Comparison of ENCODE assay signal across 1 cellular context in the genomic region with DNA sequence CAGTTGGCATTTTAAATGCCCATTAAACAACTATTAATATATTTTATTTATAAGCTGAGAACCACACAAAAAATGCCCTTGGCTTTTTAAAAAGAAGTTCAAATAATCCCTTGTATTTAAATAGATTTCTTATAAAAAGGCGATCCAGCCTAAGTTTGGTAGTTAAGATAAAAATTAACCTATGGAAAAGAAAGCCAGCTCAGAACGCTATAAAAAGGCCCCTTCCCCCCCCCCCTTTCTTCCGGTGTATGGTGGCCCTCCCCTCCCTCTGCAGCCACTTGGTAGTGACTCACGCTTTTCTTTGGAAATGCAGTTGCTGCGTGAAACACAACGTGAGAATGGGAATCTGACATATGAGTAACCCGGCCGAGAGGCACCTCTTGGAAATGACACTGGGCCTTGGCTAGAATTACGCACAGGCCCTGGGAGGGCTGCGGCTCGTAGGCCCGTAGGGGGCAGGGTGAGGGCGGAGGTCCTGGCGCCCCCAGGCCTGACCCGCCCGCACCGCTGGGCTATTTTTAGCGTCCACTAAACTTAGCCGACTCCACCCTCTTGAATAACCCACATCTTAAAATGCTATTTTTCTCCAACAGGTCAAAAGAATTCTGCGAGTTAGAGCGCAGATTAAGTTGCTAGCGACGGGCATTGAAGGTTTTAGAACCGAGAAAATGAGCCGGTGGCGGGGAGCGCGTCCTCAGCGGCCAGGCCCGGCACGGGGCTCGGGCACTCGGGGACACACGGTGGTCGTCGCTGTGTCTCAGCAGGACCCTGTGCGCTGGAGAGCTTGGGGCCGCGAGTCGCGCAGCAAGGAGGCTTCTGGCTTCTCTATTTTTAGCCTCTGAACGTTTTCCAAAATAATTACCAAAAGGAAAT.
A peak's percentile ranks its signal among the peaks of the same experiment; 100 is the strongest.
TF ChIP-seq lines count a peak whose summit lies in the region.

No MANE protein-coding gene starts in this region.

TF ChIP-seq in HepG2, 621 proteins besides CTCF, POLR2A, EP300 and RAD21 (continued from another document and continues in another):
- TF ChIP-seq TFDP1 (CRISPR knock-in tag; IDR thresholded peaks at IDR 0.05; ENCODE audit: borderline replicate concordance) = peak; percentile 19; the same call in 1 of the 2 replicates
- no peak for TF ChIP-seq ZNF251 (CRISPR knock-in tag; IDR thresholded peaks at IDR 0.05)
- TF ChIP-seq ZNF724P (CRISPR knock-in tag; IDR thresholded peaks at IDR 0.05; ENCODE audit: borderline replicate concordance) = no peak
- TF ChIP-seq ZFX (CRISPR knock-in tag; IDR thresholded peaks at IDR 0.05; ENCODE audit: low read depth) = peak; percentile 87
- no peak for TF ChIP-seq ADNP (CRISPR knock-in tag; IDR thresholded peaks at IDR 0.05)
- TF ChIP-seq REL (CRISPR knock-in tag; conservative IDR thresholded peaks at IDR 0.05) = no peak
- no peak for TF ChIP-seq TCF7L2 (IDR thresholded peaks at IDR 0.05; ENCODE audit: low read depth, low read length)
- TF ChIP-seq ZNF878 (CRISPR knock-in tag; IDR thresholded peaks at IDR 0.05) = 0 out of 2 replicates have a peak, but pooled peaks have one; percentile 15
- no peak for TF ChIP-seq HNRNPH1 (optimal IDR thresholded peaks at IDR 0.05; ENCODE audit: low read depth, low read length)
- no peak for TF ChIP-seq KLF11 (CRISPR knock-in tag; IDR thresholded peaks at IDR 0.05)
- no peak for TF ChIP-seq ZNF207 (IDR thresholded peaks at IDR 0.05; ENCODE audit: borderline replicate concordance)
- TF ChIP-seq PLRG1 (conservative IDR thresholded peaks at IDR 0.05) = no peak
- TF ChIP-seq IRF2 (CRISPR knock-in tag; IDR thresholded peaks at IDR 0.05) = no peak; the same call in 1 of the 2 replicates
- TF ChIP-seq, protein P1, sequence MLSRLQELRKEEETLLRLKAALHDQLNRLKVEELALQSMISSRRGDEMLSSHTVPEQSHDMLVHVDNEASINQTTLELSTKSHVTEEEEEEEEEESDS (CRISPR knock-in tag; IDR thresholded peaks at IDR 0.05; ENCODE audit: borderline replicate concordance) = no peak
- 0 out of 2 replicates have a peak, but pooled peaks have one; percentile 8 for TF ChIP-seq ZNF121 (CRISPR knock-in tag; IDR thresholded peaks at IDR 0.05)
- TF ChIP-seq NCOA2 (CRISPR knock-in tag; IDR thresholded peaks at IDR 0.05) = no peak; the same call in 1 of the 2 replicates
- peak; percentile 74 for TF ChIP-seq SIX1 (CRISPR knock-in tag; IDR thresholded peaks at IDR 0.05; ENCODE audit: borderline replicate concordance)
- 0 out of 2 replicates have a peak, but pooled peaks have one; percentile 26 for TF ChIP-seq SRY (CRISPR knock-in tag; IDR thresholded peaks at IDR 0.05)
- peak; percentile 29; the same call in 1 of the 2 replicates for TF ChIP-seq MXD4 (CRISPR knock-in tag; IDR thresholded peaks at IDR 0.05)
- no peak for TF ChIP-seq HHEX (CRISPR knock-in tag; IDR thresholded peaks at IDR 0.05)
- TF ChIP-seq FOSL2 (CRISPR knock-in tag; IDR thresholded peaks at IDR 0.05) = peak; percentile 96
- no peak for TF ChIP-seq ZNF570 (CRISPR knock-in tag; IDR thresholded peaks at IDR 0.05; ENCODE audit: borderline replicate concordance)
- no peak; the same call in 1 of the 2 replicates for TF ChIP-seq ZNF547 (CRISPR knock-in tag; IDR thresholded peaks at IDR 0.05)
- no peak for TF ChIP-seq FOXA1 (IDR thresholded peaks at IDR 0.05)
- no peak for TF ChIP-seq FOXA1 (CRISPR knock-in tag; IDR thresholded peaks at IDR 0.05)
- TF ChIP-seq HMG20B (CRISPR knock-in tag; conservative IDR thresholded peaks at IDR 0.05) = peak; percentile 75; the same call in 1 of the 2 replicates
- TF ChIP-seq XRCC5 (optimal IDR thresholded peaks at IDR 0.05; ENCODE audit: low read length) = peak; percentile 51
- TF ChIP-seq, protein P2, sequence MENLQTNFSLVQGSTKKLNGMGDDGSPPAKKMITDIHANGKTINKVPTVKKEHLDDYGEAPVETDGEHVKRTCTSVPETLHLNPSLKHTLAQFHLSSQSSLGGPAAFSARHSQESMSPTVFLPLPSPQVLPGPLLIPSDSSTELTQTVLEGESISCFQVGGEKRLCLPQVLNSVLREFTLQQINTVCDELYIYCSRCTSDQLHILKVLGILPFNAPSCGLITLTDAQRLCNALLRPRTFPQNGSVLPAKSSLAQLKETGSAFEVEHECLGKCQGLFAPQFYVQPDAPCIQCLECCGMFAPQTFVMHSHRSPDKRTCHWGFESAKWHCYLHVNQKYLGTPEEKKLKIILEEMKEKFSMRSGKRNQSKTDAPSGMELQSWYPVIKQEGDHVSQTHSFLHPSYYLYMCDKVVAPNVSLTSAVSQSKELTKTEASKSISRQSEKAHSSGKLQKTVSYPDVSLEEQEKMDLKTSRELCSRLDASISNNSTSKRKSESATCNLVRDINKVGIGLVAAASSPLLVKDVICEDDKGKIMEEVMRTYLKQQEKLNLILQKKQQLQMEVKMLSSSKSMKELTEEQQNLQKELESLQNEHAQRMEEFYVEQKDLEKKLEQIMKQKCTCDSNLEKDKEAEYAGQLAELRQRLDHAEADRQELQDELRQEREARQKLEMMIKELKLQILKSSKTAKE (CRISPR knock-in tag; IDR thresholded peaks at IDR 0.05; ENCODE audit: borderline replicate concordance) = no peak
- TF ChIP-seq ZNF850 (CRISPR knock-in tag; conservative IDR thresholded peaks at IDR 0.05) = no peak
- TF ChIP-seq ZNF841 (CRISPR knock-in tag; IDR thresholded peaks at IDR 0.05; ENCODE audit: borderline replicate concordance) = no peak
- TF ChIP-seq, protein P3, sequence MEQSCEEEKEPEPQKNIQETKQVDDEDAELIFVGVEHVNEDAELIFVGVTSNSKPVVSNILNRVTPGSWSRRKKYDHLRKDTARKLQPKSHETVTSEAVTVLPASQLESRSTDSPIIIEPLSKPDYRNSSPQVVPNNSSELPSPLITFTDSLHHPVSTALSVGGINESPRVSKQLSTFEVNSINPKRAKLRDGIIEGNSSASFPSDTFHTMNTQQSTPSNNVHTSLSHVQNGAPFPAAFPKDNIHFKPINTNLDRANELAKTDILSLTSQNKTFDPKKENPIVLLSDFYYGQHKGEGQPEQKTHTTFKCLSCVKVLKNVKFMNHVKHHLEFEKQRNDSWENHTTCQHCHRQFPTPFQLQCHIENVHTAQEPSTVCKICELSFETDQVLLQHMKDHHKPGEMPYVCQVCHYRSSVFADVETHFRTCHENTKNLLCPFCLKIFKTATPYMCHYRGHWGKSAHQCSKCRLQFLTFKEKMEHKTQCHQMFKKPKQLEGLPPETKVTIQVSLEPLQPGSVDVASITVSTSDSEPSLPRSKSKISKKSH (CRISPR knock-in tag; IDR thresholded peaks at IDR 0.05; ENCODE audit: borderline replicate concordance) = no peak
- TF ChIP-seq ZGPAT (CRISPR knock-in tag; IDR thresholded peaks at IDR 0.05) = no peak; the same call in 1 of the 2 replicates
- no peak for TF ChIP-seq ZNF782 (CRISPR knock-in tag; IDR thresholded peaks at IDR 0.05; ENCODE audit: borderline replicate concordance)
- TF ChIP-seq, protein P4, sequence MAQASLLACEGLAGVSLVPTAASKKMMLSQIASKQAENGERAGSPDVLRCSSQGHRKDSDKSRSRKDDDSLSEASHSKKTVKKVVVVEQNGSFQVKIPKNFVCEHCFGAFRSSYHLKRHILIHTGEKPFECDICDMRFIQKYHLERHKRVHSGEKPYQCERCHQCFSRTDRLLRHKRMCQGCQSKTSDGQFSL (CRISPR knock-in tag; IDR thresholded peaks at IDR 0.05) = no peak; the same call in 1 of the 2 replicates
- TF ChIP-seq, protein P5, sequence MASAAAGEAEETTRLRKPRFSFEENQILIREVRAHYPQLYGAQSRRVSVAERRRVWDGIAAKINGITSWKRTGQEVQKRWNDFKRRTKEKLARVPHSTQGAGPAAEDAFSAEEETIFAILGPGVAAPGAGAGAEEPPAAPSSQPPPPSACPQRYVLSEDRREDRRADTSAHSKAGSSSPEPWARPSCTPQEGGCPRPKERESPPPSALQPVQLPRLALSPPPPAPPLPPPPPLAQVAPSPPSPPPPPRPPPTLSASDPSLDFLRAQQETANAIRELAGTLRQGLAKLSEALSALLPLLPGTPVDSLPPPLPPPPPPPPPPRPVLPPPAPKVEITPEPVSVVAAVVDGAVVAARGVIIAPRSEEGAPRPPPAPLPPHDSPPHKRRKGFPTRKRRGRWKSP (CRISPR knock-in tag; IDR thresholded peaks at IDR 0.05) = no peak
- peak; percentile 13 for TF ChIP-seq PTBP1 (IDR thresholded peaks at IDR 0.05; ENCODE audit: low read depth, low read length, poor library complexity, severe bottlenecking)
- TF ChIP-seq ERF (CRISPR knock-in tag; IDR thresholded peaks at IDR 0.05) = peak; percentile 29; the same call in 1 of the 2 replicates
- TF ChIP-seq ZNF777 (CRISPR knock-in tag; IDR thresholded peaks at IDR 0.05) = no peak
- TF ChIP-seq, protein P6, sequence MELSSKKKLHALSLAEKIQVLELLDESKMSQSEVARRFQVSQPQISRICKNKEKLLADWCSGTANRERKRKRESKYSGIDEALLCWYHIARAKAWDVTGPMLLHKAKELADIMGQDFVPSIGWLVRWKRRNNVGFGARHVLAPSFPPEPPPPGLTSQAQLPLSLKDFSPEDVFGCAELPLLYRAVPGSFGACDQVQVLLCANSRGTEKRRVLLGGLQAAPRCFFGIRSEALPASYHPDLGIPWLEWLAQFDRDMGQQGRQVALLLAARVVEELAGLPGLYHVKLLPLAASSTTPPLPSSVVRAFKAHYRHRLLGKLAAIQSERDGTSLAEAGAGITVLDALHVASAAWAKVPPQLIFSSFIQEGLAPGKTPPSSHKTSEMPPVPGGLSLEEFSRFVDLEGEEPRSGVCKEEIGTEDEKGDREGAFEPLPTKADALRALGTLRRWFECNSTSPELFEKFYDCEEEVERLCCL (CRISPR knock-in tag; IDR thresholded peaks at IDR 0.05; ENCODE audit: borderline replicate concordance) = no peak
- 0 out of 2 replicates have a peak, but pooled peaks have one; percentile 4 for TF ChIP-seq DMTF1 (CRISPR knock-in tag; IDR thresholded peaks at IDR 0.05)
- peak; percentile 14 for TF ChIP-seq ASH2L (IDR thresholded peaks at IDR 0.05; ENCODE audit: insufficient read length, low read depth, low read length)
- TF ChIP-seq ZNF335 (CRISPR knock-in tag; IDR thresholded peaks at IDR 0.05) = peak; percentile 53; the same call in 1 of the 2 replicates
- TF ChIP-seq ZNF234 (CRISPR knock-in tag; conservative IDR thresholded peaks at IDR 0.05) = no peak
- TF ChIP-seq RARA (CRISPR knock-in tag; IDR thresholded peaks at IDR 0.05) = peak; percentile 80
- peak; percentile 74; the same call in 1 of the 2 replicates for TF ChIP-seq HNF1B (CRISPR knock-in tag; IDR thresholded peaks at IDR 0.05)
- no peak for TF ChIP-seq GTF3A (CRISPR knock-in tag; conservative IDR thresholded peaks at IDR 0.05)
- no peak for TF ChIP-seq GPN1 (CRISPR knock-in tag; IDR thresholded peaks at IDR 0.05; ENCODE audit: borderline replicate concordance)
- no peak for TF ChIP-seq ZKSCAN5 (CRISPR knock-in tag; IDR thresholded peaks at IDR 0.05)
- TF ChIP-seq MAFF (IDR thresholded peaks at IDR 0.05; ENCODE audit: low read depth, low read length) = no peak
- TF ChIP-seq PRPF4 (IDR thresholded peaks at IDR 0.05; ENCODE audit: low read depth, low read length, poor library complexity, severe bottlenecking) = no peak
- no peak for TF ChIP-seq ZNF883 (CRISPR knock-in tag; IDR thresholded peaks at IDR 0.05; ENCODE audit: not compliant biosample characterization)
- TF ChIP-seq CBFB (CRISPR knock-in tag; IDR thresholded peaks at IDR 0.05) = no peak
